27 cellular contexts compared by ENCODE assay signal in genomic region chr2:65240657-65241056, GRCh38. TPM values are rescaled to one million over a fixed set of nuclear protein-coding genes. Genes with fewer than 3 reads are reported as not detected.
DNase-seq lines count a peak whose midpoint lies in the region; ATAC-seq and TF ChIP-seq lines count a peak whose summit lies in the region.
"Had no signal": no experiment of that assay in that cellular context is flagged by ENCODE, and none has a peak within 500 bp of the region (broad histone marks: within the 10 kb centered on the region; RNA-seq: fewer than 3 reads in every experiment).

No MANE protein-coding gene starts in this region.

- no peaks in the 10 kb centered on the region for H3K9me3 Mint-ChIP-seq in activated T-cell treated with anti-CD3 and anti-CD28 coated beads, Interleukin-2, amount 50 U/mL, for 72 hours
- no peaks in the 10 kb centered on the region for H3K9me3 Mint-ChIP-seq in progenitor cell of endocrine pancreas (ENCODE audit: low read depth)
- H3K9me3 Mint-ChIP-seq: activated naive CD4-positive, alpha-beta T cell treated with anti-CD3 and anti-CD28 coated beads, Interleukin-2, amount 50 U/mL, for 72 hours; naive B cell; stimulated activated memory B cell treated with anti-CD40 and anti-IgM and Interleukin-4, amounts not matched to agents 10 μg/mL and 1 μg/mL and 100 μg/mL, for 72 hours had no signal

- no peaks in the 10 kb centered on the region for H3K9me2 ChIP-seq in OCI-LY7 (ENCODE audit: insufficient read depth, low read length)

- H3K36me3 ChIP-seq in OCI-LY7 (ENCODE audit: insufficient read depth, low read length): peaks cover 87% of the 10 kb centered on the region
- H3K36me3 ChIP-seq: ovary had no signal

- intact Hi-C loops in OCI-LY7 (cut with micrococcal nuclease; ENCODE audit: unreplicated experiment): no loop called here

- BruUV-seq in OCI-LY7 (replicated peaks; lab: Mats Ljungman, UMichigan): TSS peak; percentile 31

- ATAC-seq in activated T-cell treated with anti-CD3 and anti-CD28 coated beads, Interleukin-2, amount 50 U/mL, for 72 hours (replicated peaks in 1 of 2): no peak
- ATAC-seq in HG02571 (IDR thresholded peaks at IDR 0.05; ENCODE audit: unreplicated experiment): no peak
- ATAC-seq in GM18909 (IDR thresholded peaks at IDR 0.05; ENCODE audit: poor library complexity, unreplicated experiment): no peak
- ATAC-seq: activated naive CD4-positive, alpha-beta T cell treated with anti-CD3 and anti-CD28 coated beads, Interleukin-2, amount 50 U/mL, for 72 hours; body of pancreas; foreskin keratinocyte; lower lobe of right lung; sciatic nerve; stimulated activated memory B cell treated with anti-CD40 and anti-IgM and Interleukin-4, amounts not matched to agents 10 μg/mL and 1 μg/mL and 100 μg/mL, for 72 hours had no signal

- no peak overlapping the region for H3K4me3 Mint-ChIP-seq in activated T-cell treated with anti-CD3 and anti-CD28 coated beads, Interleukin-2, amount 50 U/mL, for 72 hours
- no peak overlapping the region for H3K4me3 Mint-ChIP-seq in progenitor cell of endocrine pancreas (ENCODE audit: low read depth)
- H3K4me3 Mint-ChIP-seq: naive B cell; stimulated activated memory B cell treated with anti-CD40 and anti-IgM and Interleukin-4, amounts not matched to agents 10 μg/mL and 1 μg/mL and 100 μg/mL, for 72 hours had no signal

- no peaks in the 10 kb centered on the region for H3K4me1 ChIP-seq in OCI-LY7 (ENCODE audit: insufficient read depth, low read length, poor library complexity, severe bottlenecking)
- H3K4me1 ChIP-seq: body of pancreas had no signal

- H3K4me2 ChIP-seq in OCI-LY7 (ENCODE audit: low read length): no peak overlapping the region
- H3K4me2 ChIP-seq: BLaER1 treated with 17β-estradiol and CSF1 and Interleukin-3, amounts not matched to agents 10 nM and 100 nM; hepatocyte had no signal

- peaks cover 95% of the 10 kb centered on the region for H3K79me2 ChIP-seq in OCI-LY7 (ENCODE audit: insufficient read depth, low read depth, low read length)

- no peak for TF ChIP-seq CTCF in OCI-LY7 (conservative IDR thresholded peaks at IDR 0.05; ENCODE audit: low read length)
- no peak for TF ChIP-seq CTCF in choroid plexus epithelial cell (conservative IDR thresholded peaks at IDR 0.05; ENCODE audit: low read depth, low read length)
- no peak for TF ChIP-seq CTCF in progenitor cell of endocrine pancreas (IDR thresholded peaks at IDR 0.05; ENCODE audit: unreplicated experiment)

- H3K4me3 ChIP-seq in OCI-LY7 (ENCODE audit: low read depth, low read length, poor library complexity, severe bottlenecking): no peak overlapping the region
- no peak overlapping the region for H3K4me3 ChIP-seq in choroid plexus epithelial cell (ENCODE audit: low read depth, low read length)
- H3K4me3 ChIP-seq: BLaER1 treated with 17β-estradiol and CSF1 and Interleukin-3, amounts not matched to agents 10 nM and 100 nM; body of pancreas; coronary artery; hepatocyte; lower lobe of right lung; ovary; thoracic aorta had no signal

- no peak overlapping the region for H2AFZ ChIP-seq in OCI-LY7 (ENCODE audit: low read length)
- H2AFZ ChIP-seq: hepatocyte had no signal

- peak overlapping the region; percentile 75 for H3K27ac Mint-ChIP-seq in activated T-cell treated with anti-CD3 and anti-CD28 coated beads, Interleukin-2, amount 50 U/mL, for 72 hours
- peak overlapping the region; percentile 10 for H3K27ac Mint-ChIP-seq in progenitor cell of endocrine pancreas
- H3K27ac Mint-ChIP-seq: activated naive CD4-positive, alpha-beta T cell treated with anti-CD3 and anti-CD28 coated beads, Interleukin-2, amount 50 U/mL, for 72 hours; stimulated activated memory B cell treated with anti-CD40 and anti-IgM and Interleukin-4, amounts not matched to agents 10 μg/mL and 1 μg/mL and 100 μg/mL, for 72 hours had no signal

- no peaks in the 10 kb centered on the region for H3K9me3 ChIP-seq in OCI-LY7 (ENCODE audit: low read length)
- H3K9me3 ChIP-seq: BLaER1 treated with 17β-estradiol and CSF1 and Interleukin-3, amounts not matched to agents 10 nM and 100 nM; body of pancreas; lower lobe of right lung; ovary; thoracic aorta had no signal

- POLR2A ChIA-PET in OCI-LY7 (lab: Charles Lee): interaction anchor here (0.7 kb wide), 1 partner anchor 13 kb away, joined by 3 read pairs; the partner anchor contains the start of gene ACTR2

- no peaks in the 10 kb centered on the region for H3K27me3 Mint-ChIP-seq in activated T-cell treated with anti-CD3 and anti-CD28 coated beads, Interleukin-2, amount 50 U/mL, for 72 hours (ENCODE audit: low read depth)
- no peaks in the 10 kb centered on the region for H3K27me3 Mint-ChIP-seq in progenitor cell of endocrine pancreas
- H3K27me3 Mint-ChIP-seq: naive B cell; stimulated activated memory B cell treated with anti-CD40 and anti-IgM and Interleukin-4, amounts not matched to agents 10 μg/mL and 1 μg/mL and 100 μg/mL, for 72 hours had no signal

- H3K27ac ChIP-seq in OCI-LY7 (ENCODE audit: low read depth, low read length, poor library complexity, severe bottlenecking): no peak overlapping the region
- H3K27ac ChIP-seq: BLaER1 treated with 17β-estradiol and CSF1 and Interleukin-3, amounts not matched to agents 10 nM and 100 nM; body of pancreas; coronary artery; foreskin keratinocyte; hepatocyte; lower lobe of right lung; ovary; thoracic aorta had no signal

- no peak for DNase-seq in activated T-cell treated with anti-CD3 and anti-CD28 coated beads, Interleukin-2, amount 50 U/mL, for 72 hours
- DNase-seq in activated T-cell treated with anti-CD3 and anti-CD28 coated beads, Interleukin-2, amount 50 U/mL, for 48 hours: no peak
- DNase-seq in OCI-LY7 (ENCODE audit: low spot score) (no peak), choroid plexus epithelial cell (ENCODE audit: low read depth) (peak; percentile 19), progenitor cell of endocrine pancreas (ENCODE audit: low spot score, unreplicated experiment) (no peak), T-helper 1 cell (no peak)
- DNase-seq: ACHN; activated CD4-positive, alpha-beta T cell treated with anti-CD3 and anti-CD28 coated beads for 48 hours; body of pancreas; DMS 273 treated with DMSO at 0.1 percent for 48 hours; islet precursor cell; lower lobe of right lung; naive B cell; NCI-H146; NCI-H2171 treated with DMSO at 0.1 percent for 48 hours; ovary; SHP77 had no signal

- H4K20me1 ChIP-seq in OCI-LY7 (ENCODE audit: insufficient read depth, low read length): peaks cover 13% of the 10 kb centered on the region; the same call in 1 of the 2 replicates

- H3K36me3 Mint-ChIP-seq in activated T-cell treated with anti-CD3 and anti-CD28 coated beads, Interleukin-2, amount 50 U/mL, for 72 hours (ENCODE audit: insufficient read depth in 2 of 2): peaks cover 3 to 21% of the 10 kb centered on the region in 2 donors
- peaks cover 3% of the 10 kb centered on the region for H3K36me3 Mint-ChIP-seq in progenitor cell of endocrine pancreas (ENCODE audit: insufficient read depth)
- H3K36me3 Mint-ChIP-seq: activated naive CD4-positive, alpha-beta T cell treated with anti-CD3 and anti-CD28 coated beads, Interleukin-2, amount 50 U/mL, for 72 hours had no signal

- H3K4me1 Mint-ChIP-seq in activated T-cell treated with anti-CD3 and anti-CD28 coated beads, Interleukin-2, amount 50 U/mL, for 72 hours (ENCODE audit: low read depth): peaks cover 36% of the 10 kb centered on the region
- H3K4me1 Mint-ChIP-seq in progenitor cell of endocrine pancreas (ENCODE audit: low read depth): no peaks in the 10 kb centered on the region

- CTCF ChIA-PET in OCI-LY7 (lab: Charles Lee; ENCODE audit: unreplicated experiment): no interaction called here

RNA-seq across cellular contexts. Expression of gene ACTR2, which starts 13.0 kb away (rescaled TPM):
- total RNA-seq in activated T-cell treated with anti-CD3 and anti-CD28 coated beads, Interleukin-2, amount 50 U/mL, for 72 hours: 100 to 1,000 TPM; 219 to 272 TPM
- total RNA-seq in OCI-LY7 (2014; rRNA removed; shearing (Covaris generic)): 69.0 and 79.6 TPM in 2 replicates
- 412 and 431 TPM in 2 replicates for total RNA-seq in OCI-LY7 (2022)
- total RNA-seq in progenitor cell of endocrine pancreas: 188 and 193 TPM in 2 replicates
